1 cellular context compared by ENCODE assay signal in genomic region chr15:40959331-40960141, GRCh38.
A peak's percentile ranks its signal among the peaks of the same experiment; 100 is the strongest.
TF ChIP-seq lines count a peak whose summit lies in the region.

No MANE protein-coding gene starts in this region.

TF ChIP-seq in K562, 482 proteins besides CTCF, POLR2A, EP300 and RAD21:
- peak; percentile 75; the same call in 1 of the 2 replicates for TF ChIP-seq ZBTB33 (CRISPR knock-in tag; IDR thresholded peaks at IDR 0.05)
- no peak for TF ChIP-seq ZNF212 (CRISPR knock-in tag; IDR thresholded peaks at IDR 0.05)
- TF ChIP-seq POLR2G (IDR thresholded peaks at IDR 0.05; ENCODE audit: low read depth, low read length) = peak; percentile 29; the same call in 1 of the 2 replicates
TF ChIP-seq in K562: peak in this region for 2.
